ENCODE assay signal across 8 cellular contexts in the genomic region with DNA sequence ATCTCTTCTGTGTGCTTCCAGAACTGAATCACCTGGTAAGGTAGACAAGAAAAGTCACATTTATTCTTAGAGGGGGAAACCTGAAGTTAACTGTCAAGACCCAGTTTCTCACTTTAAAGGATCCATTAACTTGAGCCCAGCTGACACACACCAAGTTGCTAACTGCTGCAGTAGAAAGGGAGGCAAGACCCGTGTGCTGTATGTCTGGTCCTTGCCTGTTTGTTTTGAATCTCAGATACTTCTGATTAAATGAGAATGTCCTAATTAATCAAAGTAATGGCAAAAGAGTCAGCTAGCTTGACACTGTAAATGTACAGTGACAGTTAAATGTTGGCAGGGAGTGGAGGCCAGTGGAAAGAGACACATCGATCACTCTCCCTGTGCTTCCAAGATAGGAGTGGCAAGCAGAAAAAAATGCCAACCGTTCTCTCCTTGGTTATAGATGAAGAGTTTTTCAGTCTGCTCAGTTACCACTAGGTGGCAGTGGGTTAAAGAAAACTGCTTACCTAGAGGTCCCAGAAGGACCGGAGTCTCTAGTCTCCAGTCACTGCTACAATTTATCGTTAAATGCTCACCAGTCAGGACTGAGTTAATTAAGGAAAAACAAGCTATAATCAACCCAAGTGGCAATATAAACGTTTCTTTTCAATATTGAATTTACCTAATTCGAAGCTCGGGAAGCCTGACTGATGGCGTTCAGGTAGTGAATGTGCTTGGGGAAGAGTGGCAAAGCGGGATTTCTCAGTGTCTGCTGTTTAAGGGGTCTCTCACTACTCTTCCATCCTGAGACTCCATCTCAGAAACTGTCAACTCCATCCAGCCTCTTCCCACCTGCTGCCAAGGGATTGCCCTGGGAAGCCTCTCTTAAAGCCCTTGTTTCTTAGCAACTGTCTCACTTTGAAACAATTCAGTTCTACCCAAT. TPM values are rescaled to one million over a fixed set of nuclear protein-coding genes. Genes with fewer than 3 reads are reported as not detected.
A peak's percentile ranks its signal among the peaks of the same experiment; 100 is the strongest.
DNase-seq lines count a peak whose midpoint lies in the region; ATAC-seq and FAIRE-seq lines count a peak whose summit lies in the region.

No MANE protein-coding gene starts in this region.

- H3K27ac ChIP-seq in iPS DF 6.9 (ENCODE audit: low read length) (no peak overlapping the region), small intestine (ENCODE audit: low read depth in 1 of 2, low read length in 1 of 2) (no peak overlapping the region)

- ATAC-seq in HG03457 (IDR thresholded peaks at IDR 0.05; ENCODE audit: unreplicated experiment) = peak; percentile 56

- H3K27me3 ChIP-seq in iPS DF 6.9 (ENCODE audit: control insufficient read depth, insufficient read depth, low read length) = no peaks in the 10 kb centered on the region
- no peaks in the 10 kb centered on the region for H3K27me3 ChIP-seq in small intestine (ENCODE audit: control insufficient read depth in 2 of 2, insufficient read depth in 2 of 2, low read length in 2 of 2)

- H3K4me1 ChIP-seq in iPS DF 6.9 (ENCODE audit: control insufficient read depth, insufficient read depth, low read length) (no peaks in the 10 kb centered on the region), small intestine (ENCODE audit: control insufficient read depth in 2 of 2, insufficient read depth in 1 of 2, low read depth in 1 of 2, low read length in 1 of 2) (no peaks in the 10 kb centered on the region)

- H3K36me3 ChIP-seq in iPS DF 6.9 (ENCODE audit: control insufficient read depth, insufficient read depth, low read length) = no peaks in the 10 kb centered on the region
- no peaks in the 10 kb centered on the region for H3K36me3 ChIP-seq in small intestine (ENCODE audit: control insufficient read depth in 2 of 2, insufficient read depth in 2 of 2, low read length in 2 of 2)

- WGBS in iPS DF 6.9 (ENCODE audit: insufficient coverage, insufficient read length) = no CpG with 5 or more reads among the region's 10 CpGs
- WGBS in small intestine, 3 donors = 35 to 40% (median 37%) methylated on average over 10 of the region's 10 CpGs

- H3K4me3 ChIP-seq in iPS DF 6.9 (ENCODE audit: low read length) (no peak overlapping the region), small intestine (ENCODE audit: low read depth in 1 of 2, low read length in 2 of 2) (no peak overlapping the region)

- H3K9me3 ChIP-seq in iPS DF 6.9 (ENCODE audit: control insufficient read depth, insufficient read depth, low read length) (no peaks in the 10 kb centered on the region), small intestine (ENCODE audit: control insufficient read depth, low read depth) (no peaks in the 10 kb centered on the region)

- peak; percentile 13 for DNase-seq in DMS153 treated with DMSO at 0.1 percent for 48 hours (lab: John Stamatoyannopoulos, UW; ENCODE audit: unreplicated experiment)
- DNase-seq in GM19239 (ENCODE audit: insufficient read length, low spot score) = peak; percentile 34
- peak; percentile 28 for DNase-seq in NCI-H774 (lab: John Stamatoyannopoulos, UW)
- DNase-seq in astrocyte of the hippocampus (ENCODE audit: low read depth, low spot score) = peak; percentile 78
- DNase-seq in iPS DF 6.9 (ENCODE audit: low read depth, low spot score) = peak; percentile 37
- peak; percentile 73 for DNase-seq in small intestine
- no peak for DNase-seq in activated effector memory CD4-positive, alpha-beta T cell treated with anti-CD3 and anti-CD28 coated beads, Interleukin-2, amount 50 U/mL, for 16 hours

- FAIRE-seq in GM19239 (lab: Jason Lieb, UNC) (peak; percentile 90), small intestine (lab: Jason Lieb, UNC) (no peak)

RNA-seq across cellular contexts. Expression of a gene that starts 18.4 kb away (rescaled TPM):
- polyA plus RNA-seq in small intestine = 1 to 10 TPM; 1.4 to 2.1 (median 2.0) TPM

RNA-seq across cellular contexts. Expression of a gene that starts 30.7 kb away (rescaled TPM):
- polyA plus RNA-seq in small intestine = 10 to 100 TPM in 2 of 3 donors, 1 to 10 TPM in 1; 6.0 to 15.1 (median 14.3) TPM
